7 cellular contexts compared by ENCODE assay signal in genomic region chr17:41919165-41919817, GRCh38. TPM values are rescaled to one million over a fixed set of nuclear protein-coding genes. Genes with fewer than 3 reads are reported as not detected.
DNase-seq lines count a peak whose midpoint lies in the region; ATAC-seq and TF ChIP-seq lines count a peak whose summit lies in the region.

No MANE protein-coding gene starts in this region.

- no peaks in the 10 kb centered on the region for H3K9me3 ChIP-seq in endocrine pancreas (ENCODE audit: control insufficient read depth, low read length)
- H3K9me3 ChIP-seq in mucosa of stomach (ENCODE audit: control insufficient read depth, low read length), result no peaks in the 10 kb centered on the region
- no peaks in the 10 kb centered on the region for H3K9me3 ChIP-seq in vagina

- H3K4me3 ChIP-seq in endocrine pancreas (ENCODE audit: control insufficient read depth, insufficient read depth, low read length), result no peak overlapping the region
- H3K4me3 ChIP-seq in mucosa of stomach (ENCODE audit: low read length), result peak overlapping the region; percentile 3
- peak overlapping the region; percentile 77 to 85 for H3K4me3 ChIP-seq in vagina

- peak; percentile 11 for ATAC-seq in HG03342 (IDR thresholded peaks at IDR 0.05; ENCODE audit: unreplicated experiment)

- intact Hi-C loops in vagina (cut with DNase I), result no loop called here

- H3K27ac ChIP-seq in vagina, result peak overlapping the region; percentile 89

- H3K36me3 ChIP-seq in endocrine pancreas (ENCODE audit: control insufficient read depth, insufficient read depth, low read length) (no peaks in the 10 kb centered on the region), mucosa of stomach (ENCODE audit: control insufficient read depth, insufficient read depth, low read length) (no peaks in the 10 kb centered on the region), vagina (no peaks in the 10 kb centered on the region)

- TF ChIP-seq CTCF in vagina (IDR thresholded peaks at IDR 0.05), result no peak

- H3K27me3 ChIP-seq in endocrine pancreas (ENCODE audit: control insufficient read depth, insufficient read depth, low read length) (no peaks in the 10 kb centered on the region), mucosa of stomach (ENCODE audit: control insufficient read depth, insufficient read depth, low read length) (no peaks in the 10 kb centered on the region), vagina (no peaks in the 10 kb centered on the region)

- TF ChIP-seq POLR2A in GM19099 (IDR thresholded peaks at IDR 0.05; ENCODE audit: extremely low read depth, insufficient read length, low read depth) (peak; percentile 33), vagina (IDR thresholded peaks at IDR 0.05) (no peak)

- peaks cover 7% of the 10 kb centered on the region for H3K4me1 ChIP-seq in endocrine pancreas (ENCODE audit: control insufficient read depth, insufficient read depth, low read length)
- peaks cover 32% of the 10 kb centered on the region for H3K4me1 ChIP-seq in mucosa of stomach (ENCODE audit: control insufficient read depth, insufficient read depth, low read length)
- peaks cover 32% of the 10 kb centered on the region for H3K4me1 ChIP-seq in vagina

- H3K9ac ChIP-seq in endocrine pancreas (ENCODE audit: control insufficient read depth, insufficient read depth, low read length), result peak overlapping the region; percentile 23
- no peak overlapping the region for H3K9ac ChIP-seq in mucosa of stomach (ENCODE audit: low read length)

- DNase-seq in vagina (ENCODE audit: extremely low spot score in 2 of 2), result peak in 1 of 2 donors; percentile 95
- DNase-seq in GDM1 (lab: John Stamatoyannopoulos, UW), result no peak

TF ChIP-seq in PFSK-1, 5 proteins besides CTCF, POLR2A, EP300 and RAD21:
- peak; percentile 9; the same call in 1 of the 2 replicates for TF ChIP-seq POLR2AphosphoS5 (IDR thresholded peaks at IDR 0.05; ENCODE audit: low read depth, low read length)
- TF ChIP-seq, protein P1, sequence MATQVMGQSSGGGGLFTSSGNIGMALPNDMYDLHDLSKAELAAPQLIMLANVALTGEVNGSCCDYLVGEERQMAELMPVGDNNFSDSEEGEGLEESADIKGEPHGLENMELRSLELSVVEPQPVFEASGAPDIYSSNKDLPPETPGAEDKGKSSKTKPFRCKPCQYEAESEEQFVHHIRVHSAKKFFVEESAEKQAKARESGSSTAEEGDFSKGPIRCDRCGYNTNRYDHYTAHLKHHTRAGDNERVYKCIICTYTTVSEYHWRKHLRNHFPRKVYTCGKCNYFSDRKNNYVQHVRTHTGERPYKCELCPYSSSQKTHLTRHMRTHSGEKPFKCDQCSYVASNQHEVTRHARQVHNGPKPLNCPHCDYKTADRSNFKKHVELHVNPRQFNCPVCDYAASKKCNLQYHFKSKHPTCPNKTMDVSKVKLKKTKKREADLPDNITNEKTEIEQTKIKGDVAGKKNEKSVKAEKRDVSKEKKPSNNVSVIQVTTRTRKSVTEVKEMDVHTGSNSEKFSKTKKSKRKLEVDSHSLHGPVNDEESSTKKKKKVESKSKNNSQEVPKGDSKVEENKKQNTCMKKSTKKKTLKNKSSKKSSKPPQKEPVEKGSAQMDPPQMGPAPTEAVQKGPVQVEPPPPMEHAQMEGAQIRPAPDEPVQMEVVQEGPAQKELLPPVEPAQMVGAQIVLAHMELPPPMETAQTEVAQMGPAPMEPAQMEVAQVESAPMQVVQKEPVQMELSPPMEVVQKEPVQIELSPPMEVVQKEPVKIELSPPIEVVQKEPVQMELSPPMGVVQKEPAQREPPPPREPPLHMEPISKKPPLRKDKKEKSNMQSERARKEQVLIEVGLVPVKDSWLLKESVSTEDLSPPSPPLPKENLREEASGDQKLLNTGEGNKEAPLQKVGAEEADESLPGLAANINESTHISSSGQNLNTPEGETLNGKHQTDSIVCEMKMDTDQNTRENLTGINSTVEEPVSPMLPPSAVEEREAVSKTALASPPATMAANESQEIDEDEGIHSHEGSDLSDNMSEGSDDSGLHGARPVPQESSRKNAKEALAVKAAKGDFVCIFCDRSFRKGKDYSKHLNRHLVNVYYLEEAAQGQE (IDR thresholded peaks at IDR 0.05; ENCODE audit: insufficient read depth in 1 of 2, low read depth in 2 of 2, low read length in 2 of 2), result no peak
TF ChIP-seq in PFSK-1: peak in this region for 1.

RNA-seq across cellular contexts. Expression of gene ACLY, which starts 0.5 kb away (rescaled TPM):
- 185 TPM for polyA plus RNA-seq in PFSK-1 (2012; ENCODE audit: insufficient read length, low read depth)
- total RNA-seq in vagina, result 74.9 TPM

RNA-seq across cellular contexts. Expression of gene ODAD4, which starts 11.1 kb away (rescaled TPM):
- polyA plus RNA-seq in PFSK-1 (2012; ENCODE audit: insufficient read length, low read depth), result 0.25 TPM
- 1.7 TPM for total RNA-seq in vagina

RNA-seq across cellular contexts. Expression of gene CNP, which starts 47.3 kb away (rescaled TPM):
- polyA plus RNA-seq in PFSK-1 (2012; ENCODE audit: insufficient read length, low read depth), result 106 TPM
- total RNA-seq in vagina, result 54.0 TPM

RNA-seq across cellular contexts. Expression of gene KLHL11, which starts 54.1 kb away (rescaled TPM):
- polyA plus RNA-seq in PFSK-1 (2012; ENCODE audit: insufficient read length, low read depth), result 1.9 TPM
- total RNA-seq in vagina, result 15.2 TPM
